In the genomic region with DNA sequence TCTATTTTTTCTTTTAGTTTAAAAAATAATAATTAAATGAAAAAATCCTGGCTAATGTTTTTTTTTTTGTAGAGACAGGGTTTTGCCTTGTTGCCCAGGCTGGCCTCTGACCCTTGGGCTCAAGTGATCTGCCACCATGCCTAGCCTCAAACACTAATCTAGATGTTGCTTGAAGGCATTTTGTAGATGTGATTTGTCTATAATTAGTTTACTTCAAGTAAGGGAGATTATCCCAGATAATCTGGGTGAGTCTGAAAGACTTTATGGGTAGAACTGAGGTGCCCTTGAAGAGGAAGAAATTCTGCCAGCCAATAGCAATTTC, we compare ENCODE assay signal across 28 cellular contexts. TPM values are rescaled to one million over a fixed set of nuclear protein-coding genes. Genes with fewer than 3 reads are reported as not detected.
"Had no signal": no experiment of that assay in that cellular context is flagged by ENCODE, and none has a peak within 500 bp of the region (broad histone marks: within the 10 kb centered on the region; RNA-seq: fewer than 3 reads in every experiment).

No MANE protein-coding gene starts in this region.

- H3K36me3 ChIP-seq: ascending aorta, cardiac muscle cell, SJCRH30 had no signal

- H3K27me3 Mint-ChIP-seq: activated CD4-positive, alpha-beta memory T cell treated with anti-CD3 and anti-CD28 coated beads for 36 hours had no signal

- H3K4me3 Mint-ChIP-seq: activated B cell treated with CpG ODN at 0.5 μM for 24 hours; activated CD4-positive, alpha-beta memory T cell treated with anti-CD3 and anti-CD28 coated beads for 36 hours; activated naive CD8-positive, alpha-beta T cell treated with anti-CD3 and anti-CD28 coated beads, Interleukin-2, amount 50 U/mL, for 24 hours; activated T-cell treated with anti-CD3 and anti-CD28 coated beads, Interleukin-2, amount 50 U/mL, for 4 hours; T-helper 17 cell had no signal

- H3K27me3 ChIP-seq: ascending aorta, cardiac muscle cell, SJCRH30 had no signal

- ATAC-seq: activated naive CD4-positive, alpha-beta T cell treated with anti-CD3 and anti-CD28 coated beads, Interleukin-2, amount 50 U/mL, for 72 hours; activated naive CD8-positive, alpha-beta T cell treated with anti-CD3 and anti-CD28 coated beads, Interleukin-2, amount 50 U/mL, for 24 hours; activated T-cell treated with anti-CD3 and anti-CD28 coated beads, Interleukin-2, amount 50 U/mL, for 4 hours; Panc1; T-helper 17 cell had no signal

- DNase-seq: activated B cell treated with CpG ODN at 0.5 μM for 24 hours; activated CD4-positive, alpha-beta memory T cell treated with anti-CD3 and anti-CD28 coated beads for 36 hours; activated CD4-positive, alpha-beta T cell treated with anti-CD3 and anti-CD28 coated beads, Interleukin-2, amount 10 ng/mL, durations not matched to agents 7 days and 5 days; activated CD8-positive, alpha-beta memory T cell treated with anti-CD3 and anti-CD28 coated beads for 24 hours; activated effector memory CD4-positive, alpha-beta T cell treated with anti-CD3 and anti-CD28 coated beads, Interleukin-2, amount 50 U/mL, for 16 hours; activated naive CD4-positive, alpha-beta T cell treated with Interleukin-2 at 50 U/mL for 16 hours; activated naive CD8-positive, alpha-beta T cell treated with anti-CD3 and anti-CD28 coated beads, Interleukin-2, amount 50 U/mL, for 24 hours; activated T-cell treated with anti-CD3 and anti-CD28 coated beads, Interleukin-2, amount 50 U/mL, for 4 hours; amniotic stem cell; NCI-H1105 treated with DMSO at 0.1 percent for 48 hours; NCI-H1436 treated with DMSO at 0.1 percent for 48 hours; NCI-H187; NCI-H2081 treated with DMSO at 0.1 percent for 48 hours; NCI-H446; NCI-H526; NCI-H774; NK-92 treated with Interleukin-12 subunit alpha and Interleukin-12 subunit beta, amount 100 ng/mL, for 24 hours; OCI-M1; Right ventricle myocardium superior; RPMI8226; SJCRH30; T-helper 17 cell; T-helper 9 cell had no signal

- H3K9me3 ChIP-seq: ascending aorta, SJCRH30 had no signal

- H3K27ac ChIP-seq: cardiac muscle cell had no signal

- H3K36me3 Mint-ChIP-seq: activated CD4-positive, alpha-beta memory T cell treated with anti-CD3 and anti-CD28 coated beads for 36 hours; activated naive CD4-positive, alpha-beta T cell treated with anti-CD3 and anti-CD28 coated beads, Interleukin-2, amount 50 U/mL, for 72 hours; brain had no signal

- H3K4me3 ChIP-seq: cardiac muscle cell had no signal

- H3K9me3 Mint-ChIP-seq: activated B cell treated with CpG ODN at 0.5 μM for 24 hours; activated CD4-positive, alpha-beta memory T cell treated with anti-CD3 and anti-CD28 coated beads for 36 hours; activated CD4-positive, alpha-beta T cell treated with anti-CD3 and anti-CD28 coated beads, Interleukin-2, amount 10 ng/mL, durations not matched to agents 7 days and 5 days; activated naive CD4-positive, alpha-beta T cell treated with anti-CD3 and anti-CD28 coated beads, Interleukin-2, amount 50 U/mL, for 72 hours; activated naive CD8-positive, alpha-beta T cell treated with anti-CD3 and anti-CD28 coated beads, Interleukin-2, amount 50 U/mL, for 24 hours; activated T-cell treated with anti-CD3 and anti-CD28 coated beads, Interleukin-2, amount 50 U/mL, for 4 hours had no signal

- H3K27ac Mint-ChIP-seq: activated B cell treated with CpG ODN at 0.5 μM for 24 hours; activated CD4-positive, alpha-beta memory T cell treated with anti-CD3 and anti-CD28 coated beads for 36 hours; activated CD4-positive, alpha-beta T cell treated with anti-CD3 and anti-CD28 coated beads, Interleukin-2, amount 10 ng/mL, durations not matched to agents 7 days and 5 days; activated naive CD8-positive, alpha-beta T cell treated with anti-CD3 and anti-CD28 coated beads, Interleukin-2, amount 50 U/mL, for 24 hours had no signal

RNA-seq across cellular contexts. Expression of a gene that starts 38.6 kb away (rescaled TPM):
- total RNA-seq: activated B cell treated with CpG ODN at 0.5 μM for 24 hours had no signal
